13 cellular contexts compared by ENCODE assay signal in the genomic region with DNA sequence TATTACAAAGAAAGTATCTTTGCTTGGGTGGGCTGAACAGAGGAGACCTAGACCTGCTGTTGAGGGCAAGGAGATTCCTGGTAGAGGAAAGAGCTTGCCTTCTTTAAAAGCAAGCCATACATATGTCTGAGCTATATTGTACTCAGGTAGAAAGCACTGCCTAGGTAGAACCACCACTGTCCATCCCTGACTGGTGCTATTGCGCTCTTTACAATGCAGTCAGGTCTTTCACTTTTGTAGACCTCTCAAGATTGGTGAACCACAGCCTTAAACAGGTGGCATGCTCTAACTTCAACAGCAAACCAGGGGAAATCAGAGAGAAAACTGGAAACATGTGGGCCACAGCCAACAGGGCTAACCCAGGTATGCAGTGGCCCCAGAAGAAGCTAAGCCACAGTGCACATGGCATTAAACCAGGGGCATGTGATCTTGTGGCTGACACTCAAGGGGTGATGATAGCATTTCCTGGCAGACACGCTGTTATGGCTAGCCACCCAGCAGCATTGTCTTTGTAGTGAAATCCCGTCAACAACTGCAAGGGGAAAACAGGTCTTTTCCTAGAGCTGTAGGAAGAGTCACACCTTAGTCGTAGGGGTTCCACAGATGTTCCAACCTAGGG.
DNase-seq lines count a peak whose midpoint lies in the region; ATAC-seq and TF ChIP-seq lines count a peak whose summit lies in the region.
"Had no signal": no experiment of that assay in that cellular context is flagged by ENCODE, and none has a peak within 500 bp of the region (broad histone marks: within the 10 kb centered on the region; RNA-seq: fewer than 3 reads in every experiment).

No MANE protein-coding gene starts in this region.

- H3K27me3 ChIP-seq in left ventricle myocardium inferior (ENCODE audit: low read depth) (no peaks in the 10 kb centered on the region), thyroid gland (no peaks in the 10 kb centered on the region), osteoblast (ENCODE audit: insufficient read depth, low read length) (no peaks in the 10 kb centered on the region)

- H3K27ac ChIP-seq in left ventricle myocardium inferior (replicated peaks) (peak overlapping the region; percentile 41), thyroid gland (peak overlapping the region; percentile 47 to 53 (median 49)), osteoblast (ENCODE audit: low read depth, low read length) (no peak overlapping the region)
- H3K27ac ChIP-seq: KMS-11 had no signal

- H3K4me3 ChIP-seq in left ventricle myocardium inferior: no peak overlapping the region
- no peak overlapping the region for H3K4me3 ChIP-seq in thyroid gland (replicated peaks in 1 of 3)
- no peak overlapping the region for H3K4me3 ChIP-seq in osteoblast (ENCODE audit: insufficient read depth, low read length)

- TF ChIP-seq CTCF in left ventricle myocardium inferior (IDR thresholded peaks at IDR 0.05; ENCODE audit: borderline replicate concordance) (no peak), thyroid gland (IDR thresholded peaks at IDR 0.05) (peak in 1 of 6 experiments; percentile 11), osteoblast (IDR thresholded peaks at IDR 0.05; ENCODE audit: extremely low read depth, low read depth, low read length) (no peak)

- H3K4me1 ChIP-seq in left ventricle myocardium inferior (peaks cover 23% of the 10 kb centered on the region), thyroid gland (peaks cover 20 to 21% of the 10 kb centered on the region in 2 donors), osteoblast (ENCODE audit: insufficient read depth, low read length) (no peaks in the 10 kb centered on the region)

- no peak overlapping the region for H2AFZ ChIP-seq in osteoblast (ENCODE audit: low read length)

- ATAC-seq in Right ventricle myocardium inferior: peak; percentile 90
- no peak for ATAC-seq in GM21528 (IDR thresholded peaks at IDR 0.05; ENCODE audit: low FRiP score, unreplicated experiment)

- H3K9me3 ChIP-seq in left ventricle myocardium inferior (replicated peaks) (no peaks in the 10 kb centered on the region), thyroid gland (no peaks in the 10 kb centered on the region), osteoblast (ENCODE audit: low read depth, low read length) (no peaks in the 10 kb centered on the region)

- H3K79me2 ChIP-seq in osteoblast (ENCODE audit: insufficient read depth, low read length): no peaks in the 10 kb centered on the region

- no peak for TF ChIP-seq POLR2A in thyroid gland (IDR thresholded peaks at IDR 0.05)

- WGBS in thyroid gland, 2 donors: 41 to 50% methylated on average over 4 of the region's 4 CpGs

- H3K4me2 ChIP-seq in osteoblast (ENCODE audit: insufficient read depth, low read length): no peak overlapping the region
- H3K4me2 ChIP-seq: KMS-11 had no signal

- H3K36me3 ChIP-seq in left ventricle myocardium inferior: no peaks in the 10 kb centered on the region
- no peaks in the 10 kb centered on the region for H3K36me3 ChIP-seq in thyroid gland
- H3K36me3 ChIP-seq in osteoblast (ENCODE audit: insufficient read depth, low read length): no peaks in the 10 kb centered on the region

- no peaks in the 10 kb centered on the region for H4K20me1 ChIP-seq in osteoblast (ENCODE audit: insufficient read depth, low read length)

- no peak for DNase-seq in Right ventricle myocardium inferior (ENCODE audit: missing footprints)
- no peak for DNase-seq in cardiac septum (ENCODE audit: low spot score)
- DNase-seq in NCI-H2029 treated with DMSO at 0.1 percent for 48 hours (lab: John Stamatoyannopoulos, UW): peak; percentile 3
- DNase-seq in left ventricle myocardium inferior: no peak
- DNase-seq in thyroid gland: peak; percentile 85 to 88
- DNase-seq in osteoblast (ENCODE audit: insufficient read length, low spot score, missing footprints): no peak
- DNase-seq: COR-L47, NCI-H1092, NCI-H146, NCI-H524, SIG-M5 had no signal

- intact Hi-C loops in Right ventricle myocardium inferior (cut with DNase I): loop anchor here (5.0 kb wide), 1 partner anchor 116 kb away; no protein-coding TSS in a partner anchor
- intact Hi-C loops in cardiac septum (cut with DNase I): no loop called here
- intact Hi-C loops in left ventricle myocardium inferior (cut with micrococcal nuclease): no loop called here
- intact Hi-C loops in thyroid gland (cut with DNase I): no loop called here

Comparison
In these comparisons a context has a peak if more than half of its experiments do, and no peak if none do; other contexts are left out.
1. DNase-seq: peak in NCI-H2029 treated with DMSO at 0.1 percent for 48 hours (single experiment) and thyroid gland (2 of 2); none in Right ventricle myocardium inferior (single experiment), cardiac septum (single experiment), left ventricle myocardium inferior (single experiment) and osteoblast (single experiment).